ENCODE assay signal across 7 cellular contexts in the genomic region with DNA sequence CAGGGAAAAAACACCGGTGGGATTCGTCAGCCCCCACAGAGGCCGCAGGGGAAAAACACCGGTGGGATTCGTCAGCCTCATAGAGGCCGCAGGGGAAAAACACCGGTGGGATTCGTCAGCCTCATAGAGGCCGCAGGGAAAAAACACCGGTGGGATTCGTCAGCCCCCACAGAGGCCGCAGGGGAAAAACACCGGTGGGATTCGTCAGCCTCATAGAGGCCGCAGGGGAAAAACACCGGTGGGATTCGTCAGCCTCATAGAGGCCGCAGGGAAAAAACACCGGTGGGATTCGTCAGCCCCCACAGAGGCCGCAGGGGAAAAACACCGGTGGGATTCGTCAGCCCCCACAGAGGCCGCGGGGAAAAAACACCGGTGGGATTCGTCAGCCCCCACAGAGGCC. TPM values are rescaled to one million over a fixed set of nuclear protein-coding genes. Genes with fewer than 3 reads are reported as not detected.
DNase-seq lines count a peak whose midpoint lies in the region; ATAC-seq and TF ChIP-seq lines count a peak whose summit lies in the region.
"Not testable (repeated sequence)": the region's sequence is repeated elsewhere in the genome, so short reads cannot be mapped to it uniquely, and the experiment has no call there.

No MANE protein-coding gene starts in this region.

- not testable (repeated sequence) for DNase-seq in GM23338 (ENCODE audit: low spot score); SJSA1 (ENCODE audit: low read depth in 1 of 2, low spot score in 2 of 2); fibroblast of lung (ENCODE audit: low read depth in 2 of 2); trophoblast cell; smooth muscle cell (lab: John Stamatoyannopoulos, UW; ENCODE audit: unreplicated experiment)

- peaks cover 18% of the 10 kb centered on the region for H3K36me3 Mint-ChIP-seq in GM23338 (ENCODE audit: low read depth)

- H3K4me3 ChIP-seq in GM23338; SJSA1; ectodermal cell (ENCODE audit: insufficient read depth, low read depth, low read length); trophoblast cell (ENCODE audit: low read depth, low read length); smooth muscle cell: not testable (repeated sequence)
- H3K4me3 ChIP-seq in fibroblast of lung (replicated peaks in 1 of 4; ENCODE audit: control extremely low read depth in 1 of 4, insufficient read depth in 1 of 4, low read depth in 3 of 4, low read length in 4 of 4) (peak overlapping the region in 1 of 4 experiments; percentile 3), muscle layer of colon (ENCODE audit: low read depth in 1 of 2, low read length in 2 of 2) (peak overlapping the region in 1 of 2 donors; percentile 4)

- H3K27me3 Mint-ChIP-seq in GM23338 (ENCODE audit: insufficient read depth, low read depth, poor library complexity), result peaks cover 13% of the 10 kb centered on the region

- not testable (repeated sequence) for H3K9me2 ChIP-seq in GM23338 (ENCODE audit: insufficient read depth)

- not testable (repeated sequence) for H4K20me1 ChIP-seq in GM23338 (replicated peaks; ENCODE audit: insufficient read depth); fibroblast of lung (ENCODE audit: control insufficient read depth, extremely low read depth, insufficient read depth, low read length)
- peaks cover 64% of the 10 kb centered on the region for H4K20me1 ChIP-seq in smooth muscle cell (ENCODE audit: low read depth)

- H4K8ac ChIP-seq in trophoblast cell (ENCODE audit: low read depth, low read length), result not testable (repeated sequence)

- H3K27ac Mint-ChIP-seq in GM23338, result peak overlapping the region; percentile 91

- not testable (repeated sequence) for H2BK5ac ChIP-seq in trophoblast cell (ENCODE audit: low read depth, low read length, poor library complexity)

- WGBS in ectodermal cell, 2 experiments, result 19 to 23% methylated on average over 2 to 3 of the region's 27 CpGs
- no CpG with 5 or more reads among the region's 27 CpGs for WGBS in trophoblast cell (ENCODE audit: extremely low coverage, insufficient coverage, insufficient read length)
- WGBS in smooth muscle cell (ENCODE audit: low lambda C conversion rate), result 83% methylated on average over 17 of the region's 27 CpGs

- H3K27ac ChIP-seq in GM23338 (ENCODE audit: low read depth), result peak overlapping the region; percentile 96
- peak overlapping the region; percentile 84 for H3K27ac ChIP-seq in SJSA1
- H3K27ac ChIP-seq in ectodermal cell (ENCODE audit: insufficient read depth, low read depth, low read length, poor library complexity, severe bottlenecking), result peak overlapping the region; percentile 87
- peak overlapping the region; percentile 73 for H3K27ac ChIP-seq in fibroblast of lung (ENCODE audit: insufficient read depth, low read length)
- H3K27ac ChIP-seq in muscle layer of colon (ENCODE audit: low read depth, low read length), result peak overlapping the region; percentile 76
- H3K27ac ChIP-seq in trophoblast cell (ENCODE audit: low read depth, low read length), result peak overlapping the region; percentile 58
- peak overlapping the region; percentile 72 for H3K27ac ChIP-seq in smooth muscle cell (ENCODE audit: low read depth)

- not testable (repeated sequence) for H3K36me3 ChIP-seq in GM23338 (ENCODE audit: insufficient read depth); SJSA1; ectodermal cell (ENCODE audit: control insufficient read depth, insufficient read depth, low read length); fibroblast of lung (ENCODE audit: control insufficient read depth, insufficient read depth, low read length); muscle layer of colon (ENCODE audit: insufficient read depth, low read length); trophoblast cell (ENCODE audit: control insufficient read depth in 1 of 2, insufficient read depth in 2 of 2, low read length in 2 of 2); smooth muscle cell (ENCODE audit: low read depth)

- H3K4me3 Mint-ChIP-seq in GM23338, result not testable (repeated sequence)

- not testable (repeated sequence) for H3K27me3 ChIP-seq in GM23338 (ENCODE audit: insufficient read depth); SJSA1 (replicated peaks); ectodermal cell (ENCODE audit: control insufficient read depth, insufficient read depth, low read length, poor library complexity, severe bottlenecking); fibroblast of lung (ENCODE audit: control insufficient read depth, insufficient read depth, low read length); muscle layer of colon (ENCODE audit: control insufficient read depth in 1 of 2, insufficient read depth in 2 of 2, low read length in 2 of 2); trophoblast cell (ENCODE audit: insufficient read depth, low read length); smooth muscle cell (ENCODE audit: low read depth)

- not testable (repeated sequence) for H3K9me3 ChIP-seq in SJSA1 (replicated peaks); ectodermal cell (ENCODE audit: control insufficient read depth, low read length); fibroblast of lung (ENCODE audit: control insufficient read depth, insufficient read depth, low read depth, low read length); muscle layer of colon (ENCODE audit: low read length); trophoblast cell (ENCODE audit: insufficient read depth, low read depth, low read length); smooth muscle cell (replicated peaks; ENCODE audit: low read depth)

- not testable (repeated sequence) for H3K18ac ChIP-seq in trophoblast cell (ENCODE audit: low read length)

- not testable (repeated sequence) for H2AFZ ChIP-seq in GM23338; fibroblast of lung (ENCODE audit: low read length); trophoblast cell (ENCODE audit: insufficient read depth, low read length, poor library complexity); smooth muscle cell (ENCODE audit: low read depth)

- not testable (repeated sequence) for H2AK5ac ChIP-seq in trophoblast cell (ENCODE audit: low read length)

- H3K79me2 ChIP-seq in GM23338 (replicated peaks; ENCODE audit: insufficient read depth), result peaks cover 89% of the 10 kb centered on the region
- H3K79me2 ChIP-seq in fibroblast of lung (ENCODE audit: control insufficient read depth, insufficient read depth, low read length); trophoblast cell (ENCODE audit: control insufficient read depth, insufficient read depth, low read length, poor library complexity): not testable (repeated sequence)
- peaks cover 70% of the 10 kb centered on the region for H3K79me2 ChIP-seq in smooth muscle cell (ENCODE audit: low read depth)

- H3K4me2 ChIP-seq in GM23338 (peak overlapping the region; percentile 27; the same call in 1 of the 2 replicates), fibroblast of lung (ENCODE audit: extremely low read depth, insufficient read depth, low read length) (peak overlapping the region; percentile 44)
- not testable (repeated sequence) for H3K4me2 ChIP-seq in trophoblast cell (ENCODE audit: low read length); smooth muscle cell

- not testable (repeated sequence) for H3K79me1 ChIP-seq in trophoblast cell (ENCODE audit: low read length)

- H3K9me3 Mint-ChIP-seq in GM23338, result not testable (repeated sequence)

- H4K91ac ChIP-seq in trophoblast cell (ENCODE audit: low read depth, low read length), result peak overlapping the region; percentile 35

- ATAC-seq in GM23338, result not testable (repeated sequence)

- H3K14ac ChIP-seq in trophoblast cell (ENCODE audit: low read length), result not testable (repeated sequence)

- not testable (repeated sequence) for H3K4me1 ChIP-seq in GM23338 (ENCODE audit: insufficient read depth); ectodermal cell (ENCODE audit: control insufficient read depth, insufficient read depth, low read length); fibroblast of lung (ENCODE audit: control insufficient read depth, extremely low read depth, insufficient read depth, low read length); muscle layer of colon (ENCODE audit: insufficient read depth, low read length); smooth muscle cell (ENCODE audit: low read depth)
- peaks cover 17% of the 10 kb centered on the region for H3K4me1 ChIP-seq in SJSA1 (replicated peaks)
- peaks cover 2 to 12% of the 10 kb centered on the region in 2 experiments for H3K4me1 ChIP-seq in trophoblast cell (ENCODE audit: control insufficient read depth in 1 of 2, insufficient read depth in 2 of 2, low read length in 2 of 2)

- peaks cover 16% of the 10 kb centered on the region for H3K4me1 Mint-ChIP-seq in GM23338

- not testable (repeated sequence) for H3F3A ChIP-seq in GM23338 (replicated peaks; ENCODE audit: low read depth); smooth muscle cell (ENCODE audit: low read depth)

- H3K9ac ChIP-seq in fibroblast of lung (ENCODE audit: insufficient read depth, low read length); muscle layer of colon (ENCODE audit: low read length); trophoblast cell (ENCODE audit: low read length); smooth muscle cell (ENCODE audit: low read depth): not testable (repeated sequence)

- H2BK120ac ChIP-seq in trophoblast cell (ENCODE audit: insufficient read depth, low read length, poor library complexity), result not testable (repeated sequence)

- TF ChIP-seq CTCF in GM23338 (conservative IDR thresholded peaks at IDR 0.05; ENCODE audit: low read depth in 2 of 2); fibroblast of lung (conservative IDR thresholded peaks at IDR 0.05 in 1 of 2, IDR thresholded peaks at IDR 0.05 in 1 of 2; ENCODE audit: low read depth in 1 of 2, low read length in 2 of 2); smooth muscle cell (IDR thresholded peaks at IDR 0.05; ENCODE audit: borderline replicate concordance, insufficient read depth, poor library complexity, severe bottlenecking): not testable (repeated sequence)

- not testable (repeated sequence) for H3K23ac ChIP-seq in trophoblast cell (ENCODE audit: low read length)

- peak overlapping the region; percentile 57 for H3K4ac ChIP-seq in trophoblast cell (ENCODE audit: low read depth, low read length)

- not testable (repeated sequence) for H4K12ac ChIP-seq in trophoblast cell (ENCODE audit: low read depth, low read length)

- not testable (repeated sequence) for H2BK12ac ChIP-seq in trophoblast cell (ENCODE audit: low read length)

RNA-seq across cellular contexts. Expression of a gene that starts 53.6 kb away (rescaled TPM):
- total RNA-seq in GM23338 (2014; rRNA removed; shearing (Covaris generic)), result 23.4 and 41.3 TPM in 2 replicates
- polyA plus RNA-seq in GM23338 (2016; fragmentation: Nextera tagmentation; extraction: Ambion mirVana) (17.0 and 17.7 TPM in 2 replicates), fibroblast of lung (10.4 and 12.7 TPM in 2 replicates), smooth muscle cell (12.8 and 13.4 TPM in 2 replicates)
- total RNA-seq in SJSA1 (2014; rRNA removed; shearing (Covaris generic)), result 21.3 and 40.2 TPM in 2 replicates
- 21.4 TPM for polyA plus RNA-seq in ectodermal cell (2013, experiment 1 of 4)
- 19.7 TPM for polyA plus RNA-seq in ectodermal cell (2013, experiment 2 of 4)
- polyA plus RNA-seq in ectodermal cell (2013, experiment 3 of 4), result 12.6 TPM
- 16.2 TPM for polyA plus RNA-seq in ectodermal cell (2013, experiment 4 of 4)
- total RNA-seq in fibroblast of lung (17.5 and 21.1 TPM in 2 replicates), smooth muscle cell (6.4 and 8.7 TPM in 2 replicates)
- polyA plus RNA-seq in fibroblast of lung (2012), result 11.4 and 14.7 TPM in 2 replicates
- polyA minus RNA-seq in fibroblast of lung (ENCODE audit: low replicate concordance), result 4.0 and 8.8 TPM in 2 replicates
- polyA plus RNA-seq in trophoblast cell (2013), result 9.8 and 11.1 TPM in 2 replicates

RNA-seq across cellular contexts. Expression of a gene that starts 53.6 kb away (rescaled TPM):
- total RNA-seq in GM23338 (2014; rRNA removed; shearing (Covaris generic)), result 69.7 and 122 TPM in 2 replicates
- polyA plus RNA-seq in GM23338 (2016; fragmentation: Nextera tagmentation; extraction: Ambion mirVana) (118 and 120 TPM in 2 replicates), fibroblast of lung (62.8 and 70.2 TPM in 2 replicates), smooth muscle cell (47.2 and 61.8 TPM in 2 replicates)
- total RNA-seq in SJSA1 (2014; rRNA removed; shearing (Covaris generic)), result 64.7 and 77.1 TPM in 2 replicates
- polyA plus RNA-seq in ectodermal cell (2013, experiment 1 of 4), result 90.3 TPM
- 94.1 TPM for polyA plus RNA-seq in ectodermal cell (2013, experiment 2 of 4)
- 57.1 TPM for polyA plus RNA-seq in ectodermal cell (2013, experiment 3 of 4)
- 62.1 TPM for polyA plus RNA-seq in ectodermal cell (2013, experiment 4 of 4)
- total RNA-seq in fibroblast of lung (31.7 and 40.6 TPM in 2 replicates), smooth muscle cell (53.5 and 66.3 TPM in 2 replicates)
- polyA plus RNA-seq in fibroblast of lung (2012), result 68.8 and 70.2 TPM in 2 replicates
- polyA minus RNA-seq in fibroblast of lung (ENCODE audit: low replicate concordance), result 1.8 and 2.2 TPM in 2 replicates
- polyA plus RNA-seq in trophoblast cell (2013), result 35.3 and 36.5 TPM in 2 replicates
